In the genomic region with DNA sequence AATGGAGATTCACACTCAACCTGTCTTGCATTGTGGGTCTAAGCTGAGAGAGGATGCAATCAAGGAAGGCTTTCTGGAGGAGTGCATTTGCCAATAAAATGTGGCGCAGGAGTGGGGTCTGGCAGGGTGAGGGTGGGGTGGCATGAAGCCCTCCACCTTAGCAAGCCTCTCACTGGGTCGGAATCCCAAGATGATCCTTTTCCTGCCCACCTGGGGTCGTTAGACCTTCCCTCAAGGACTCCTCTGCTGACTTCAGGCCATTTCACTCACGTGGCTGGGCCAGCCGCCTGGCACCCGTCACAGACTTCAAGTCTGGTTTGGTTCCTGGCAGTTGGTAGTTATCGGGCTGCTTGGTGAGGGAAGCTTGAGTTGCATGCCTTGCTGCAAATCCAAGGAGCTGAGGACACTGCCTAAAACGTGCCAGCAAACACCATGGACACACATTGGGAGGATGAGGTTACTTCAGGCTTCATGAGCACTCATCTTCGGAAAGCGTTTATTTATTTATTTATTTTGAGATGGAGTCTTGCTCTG, we compare ENCODE assay signal across 14 cellular contexts. TPM values are rescaled to one million over a fixed set of nuclear protein-coding genes. Genes with fewer than 3 reads are reported as not detected.
DNase-seq lines count a peak whose midpoint lies in the region; ATAC-seq and TF ChIP-seq lines count a peak whose summit lies in the region.
"Had no signal": no experiment of that assay in that cellular context is flagged by ENCODE, and none has a peak within 500 bp of the region (broad histone marks: within the 10 kb centered on the region; RNA-seq: fewer than 3 reads in every experiment).

No MANE protein-coding gene starts in this region.

- no peak for TF ChIP-seq CTCF in SK-N-SH (IDR thresholded peaks at IDR 0.05)
- no peak for TF ChIP-seq CTCF in nephron (IDR thresholded peaks at IDR 0.05; ENCODE audit: unreplicated experiment in 3 of 3)
- no peak for TF ChIP-seq CTCF in ascending aorta (IDR thresholded peaks at IDR 0.05)
- TF ChIP-seq CTCF in MM.1S (IDR thresholded peaks at IDR 0.05; ENCODE audit: low read length), result no peak

- ATAC-seq in SK-N-SH treated with all-trans-retinoic acid at 6 μM for 48 hours, result no peak
- no peak for ATAC-seq in activated CD8-positive, alpha-beta T cell treated with anti-CD3 and anti-CD28 coated beads, Interleukin-2, amount 10 ng/mL, durations not matched to agents 7 days and 5 days

- H4K20me1 ChIP-seq in SK-N-SH (ENCODE audit: insufficient read depth), result 0 out of 2 replicates have a peak, but pooled peaks cover 3% of the 10 kb centered on the region
- H4K20me1 ChIP-seq in GM23248 (ENCODE audit: insufficient read depth), result peaks cover 13% of the 10 kb centered on the region; the same call in 1 of the 2 replicates
- H4K20me1 ChIP-seq in MM.1S (ENCODE audit: insufficient read depth, low read length), result peaks cover 14% of the 10 kb centered on the region; the same call in 1 of the 2 replicates

- peaks cover 14 to 22% of the 10 kb centered on the region in 2 experiments for H3K36me3 ChIP-seq in SK-N-SH (replicated peaks in 1 of 2; ENCODE audit: control insufficient read depth in 1 of 2, insufficient read depth in 2 of 2, low read length in 1 of 2)
- peaks cover 38% of the 10 kb centered on the region for H3K36me3 ChIP-seq in GM23248 (ENCODE audit: low read depth)
- H3K36me3 ChIP-seq in ascending aorta, result peaks cover 22 to 43% of the 10 kb centered on the region in 2 donors
- H3K36me3 ChIP-seq in MM.1S (replicated peaks; ENCODE audit: insufficient read depth, low read length), result peaks cover 19% of the 10 kb centered on the region; the same call in 1 of the 2 replicates

- no peaks in the 10 kb centered on the region for H3K27me3 Mint-ChIP-seq in activated CD8-positive, alpha-beta T cell treated with anti-CD3 and anti-CD28 coated beads, Interleukin-2, amount 10 ng/mL, durations not matched to agents 7 days and 5 days (ENCODE audit: low read depth)
- peaks cover 8% of the 10 kb centered on the region for H3K27me3 Mint-ChIP-seq in nephron (ENCODE audit: low read depth)
- H3K27me3 Mint-ChIP-seq: naive B cell had no signal

- H3K27ac ChIP-seq in SK-N-SH (ENCODE audit: low read depth in 2 of 2, low read length in 1 of 2), result no peak overlapping the region
- no peak overlapping the region for H3K27ac ChIP-seq in GM23248
- no peak overlapping the region for H3K27ac ChIP-seq in ascending aorta
- H3K27ac ChIP-seq in MM.1S (ENCODE audit: low read length), result no peak overlapping the region
- H3K27ac ChIP-seq: 22Rv1, breast epithelium, WERI-Rb-1 had no signal

- H3K4me1 ChIP-seq in SK-N-SH (ENCODE audit: control insufficient read depth in 1 of 2, insufficient read depth in 2 of 2, low read depth in 1 of 2, low read length in 1 of 2) (peaks cover 10 to 11% of the 10 kb centered on the region in 2 experiments; a peak in 2 of 4 replicates), GM23248 (ENCODE audit: insufficient read depth) (peaks cover 12% of the 10 kb centered on the region; the same call in 1 of the 2 replicates), ascending aorta (peaks cover 8 to 14% of the 10 kb centered on the region in 2 donors), MM.1S (ENCODE audit: low read length) (peaks cover 19% of the 10 kb centered on the region; the same call in 1 of the 2 replicates)

- intact Hi-C loops in ascending aorta (cut with DNase I), result no loop called here

- no peak overlapping the region for H2AFZ ChIP-seq in SK-N-SH (ENCODE audit: low read depth)
- H2AFZ ChIP-seq in GM23248, result no peak overlapping the region
- H2AFZ ChIP-seq in MM.1S (ENCODE audit: low read length), result no peak overlapping the region

- H3K27ac Mint-ChIP-seq in activated CD8-positive, alpha-beta T cell treated with anti-CD3 and anti-CD28 coated beads, Interleukin-2, amount 10 ng/mL, durations not matched to agents 7 days and 5 days, result peak overlapping the region; percentile 81
- H3K27ac Mint-ChIP-seq in nephron, result peak overlapping the region in 2 of 3 experiments; percentile 78 to 94

- H3K4me1 Mint-ChIP-seq in activated CD8-positive, alpha-beta T cell treated with anti-CD3 and anti-CD28 coated beads, Interleukin-2, amount 10 ng/mL, durations not matched to agents 7 days and 5 days (ENCODE audit: low read depth), result peaks cover 66% of the 10 kb centered on the region
- H3K4me1 Mint-ChIP-seq in nephron, result peaks cover 29% of the 10 kb centered on the region

- TF ChIP-seq EP300 in SK-N-SH (IDR thresholded peaks at IDR 0.05; ENCODE audit: borderline replicate concordance in 1 of 2, low read depth in 1 of 2, low read length in 1 of 2), result no peak

- peaks cover 32% of the 10 kb centered on the region; the same call in 1 of the 2 replicates for H3K79me2 ChIP-seq in SK-N-SH (ENCODE audit: insufficient read depth)
- H3K79me2 ChIP-seq in GM23248 (ENCODE audit: insufficient read depth), result peaks cover 74% of the 10 kb centered on the region
- H3K79me2 ChIP-seq in MM.1S (ENCODE audit: low read length), result peaks cover 73% of the 10 kb centered on the region

- H3K9ac ChIP-seq in SK-N-SH (no peak overlapping the region), GM23248 (no peak overlapping the region), MM.1S (ENCODE audit: low read length) (no peak overlapping the region)

- no peak for DNase-seq in SK-N-SH
- no peak for DNase-seq in GM23248
- no peak for DNase-seq in activated CD8-positive, alpha-beta T cell treated with anti-CD3 and anti-CD28 coated beads, Interleukin-2, amount 10 ng/mL, durations not matched to agents 7 days and 5 days
- DNase-seq in ascending aorta (ENCODE audit: low spot score in 2 of 2), result no peak
- DNase-seq in MM.1S, result no peak
- no peak for DNase-seq in effector CD8-positive, alpha-beta T cell (lab: John Stamatoyannopoulos, UW)
- DNase-seq: COR-L47; naive B cell; stimulated activated CD4-positive, alpha-beta T cell treated with anti-CD3 and anti-CD28 coated beads, Interleukin-2, amount 100 ng/mL, for 48 hours; WERI-Rb-1 had no signal

- H3K4me3 Mint-ChIP-seq in activated CD8-positive, alpha-beta T cell treated with anti-CD3 and anti-CD28 coated beads, Interleukin-2, amount 10 ng/mL, durations not matched to agents 7 days and 5 days, result peak overlapping the region; percentile 91
- H3K4me3 Mint-ChIP-seq in nephron, result peak overlapping the region; percentile 90 to 98 (median 96)

- H3K36me3 Mint-ChIP-seq in activated CD8-positive, alpha-beta T cell treated with anti-CD3 and anti-CD28 coated beads, Interleukin-2, amount 10 ng/mL, durations not matched to agents 7 days and 5 days (ENCODE audit: low read depth), result peaks cover 66% of the 10 kb centered on the region
- H3K36me3 Mint-ChIP-seq in nephron (ENCODE audit: low read depth), result peaks cover 40% of the 10 kb centered on the region

- CTCF ChIA-PET in SK-N-SH (lab: Yijun Ruan, JAX), result interaction anchor here (1.3 kb wide), 1 partner anchor 9 kb away, joined by 4 read pairs; no protein-coding TSS in a partner anchor
- CTCF ChIA-PET in activated CD8-positive, alpha-beta T cell treated with anti-CD3 and anti-CD28 coated beads, Interleukin-2, amount 10 ng/mL, durations not matched to agents 7 days and 5 days (lab: Charles Lee), result interaction anchor here (0.6 kb wide), 2 partner anchors 21 to 31 kb away, joined by 3 read pairs; no protein-coding TSS in a partner anchor

- H3K9me2 ChIP-seq in SK-N-SH, result no peaks in the 10 kb centered on the region
- H3K9me2 ChIP-seq in GM23248 (ENCODE audit: insufficient read depth), result no peaks in the 10 kb centered on the region
- no peaks in the 10 kb centered on the region for H3K9me2 ChIP-seq in MM.1S (replicated peaks; ENCODE audit: insufficient read depth, low read length)

- peak overlapping the region in 1 of 2 experiments; percentile 98; a peak in 1 of 4 replicates for H3K4me3 ChIP-seq in SK-N-SH (ENCODE audit: low read depth in 2 of 2, low read length in 1 of 2)
- H3K4me3 ChIP-seq in GM23248, result no peak overlapping the region
- no peak overlapping the region for H3K4me3 ChIP-seq in ascending aorta
- H3K4me3 ChIP-seq in MM.1S (ENCODE audit: low read length), result no peak overlapping the region

- H3K9me3 Mint-ChIP-seq in activated CD8-positive, alpha-beta T cell treated with anti-CD3 and anti-CD28 coated beads, Interleukin-2, amount 10 ng/mL, durations not matched to agents 7 days and 5 days (ENCODE audit: insufficient read depth), result no peaks in the 10 kb centered on the region
- H3K9me3 Mint-ChIP-seq in nephron, result no peaks in the 10 kb centered on the region
- H3K9me3 Mint-ChIP-seq: naive B cell had no signal

- H3K9me3 ChIP-seq in SK-N-SH (no peaks in the 10 kb centered on the region), GM23248 (ENCODE audit: low read depth) (no peaks in the 10 kb centered on the region), ascending aorta (no peaks in the 10 kb centered on the region), MM.1S (replicated peaks; ENCODE audit: insufficient read depth, low read length) (no peaks in the 10 kb centered on the region)
- H3K9me3 ChIP-seq: breast epithelium had no signal

- POLR2A ChIA-PET in SK-N-SH (lab: Yijun Ruan, JAX), result interaction anchor here (1.1 kb wide), 1 partner anchor 8 kb away, joined by 4 read pairs; no protein-coding TSS in a partner anchor
- POLR2A ChIA-PET in activated CD8-positive, alpha-beta T cell treated with anti-CD3 and anti-CD28 coated beads, Interleukin-2, amount 10 ng/mL, durations not matched to agents 7 days and 5 days (lab: Charles Lee), result interaction anchor here (2.1 kb wide), 1 partner anchor 19 kb away, joined by 7 read pairs; no protein-coding TSS in a partner anchor

- no peak for TF ChIP-seq RAD21 in SK-N-SH (IDR thresholded peaks at IDR 0.05; ENCODE audit: low read length)

- in situ Hi-C loops in GM23248 (cut with MboI), result no loop called here

- H3K4me2 ChIP-seq in SK-N-SH, result peak overlapping the region; percentile 98; the same call in 1 of the 2 replicates
- peak overlapping the region; percentile 77 for H3K4me2 ChIP-seq in GM23248 (ENCODE audit: unreplicated experiment)
- H3K4me2 ChIP-seq in MM.1S (ENCODE audit: low read depth, low read length), result no peak overlapping the region; the same call in 1 of the 2 replicates

- 94% methylated on average over 10 of the region's 10 CpGs for WGBS in SK-N-SH (ENCODE audit: low lambda C conversion rate)
- 91 to 94% methylated on average over 10 of the region's 10 CpGs for WGBS in GM23248 (ENCODE audit: low coverage in 1 of 2, low lambda C conversion rate in 2 of 2, missing lambda C conversion rate in 2 of 2), 2 experiments

- no peaks in the 10 kb centered on the region for H3K27me3 ChIP-seq in SK-N-SH (ENCODE audit: insufficient read depth)
- no peaks in the 10 kb centered on the region for H3K27me3 ChIP-seq in GM23248 (replicated peaks; ENCODE audit: insufficient read depth)
- H3K27me3 ChIP-seq in ascending aorta, result no peaks in the 10 kb centered on the region
- no peaks in the 10 kb centered on the region for H3K27me3 ChIP-seq in MM.1S (replicated peaks; ENCODE audit: insufficient read depth, low read length)
- H3K27me3 ChIP-seq: breast epithelium had no signal

- H3F3A ChIP-seq in SK-N-SH (replicated peaks; ENCODE audit: insufficient read depth) (no peaks in the 10 kb centered on the region), GM23248 (ENCODE audit: insufficient read depth) (no peaks in the 10 kb centered on the region), MM.1S (ENCODE audit: insufficient read depth, low read length) (peaks cover 11% of the 10 kb centered on the region; the same call in 1 of the 2 replicates)

RNA-seq across cellular contexts. Expression of gene GPI, which starts 2.5 kb away (rescaled TPM):
- 82.7 and 144 TPM in 2 replicates for polyA plus RNA-seq in SK-N-SH (2012; rRNA removed)
- 71.6 and 88.3 TPM in 2 replicates for polyA plus RNA-seq in SK-N-SH (2012; cell fraction: cytosol; rRNA removed)
- 120 and 170 TPM in 2 replicates for polyA plus RNA-seq in SK-N-SH (2012; cell fraction: nucleus; rRNA removed)
- total RNA-seq in GM23248 (2014; rRNA removed; shearing (Covaris generic)), result 196 and 226 TPM in 2 replicates
- 299 and 315 TPM in 2 replicates for polyA plus RNA-seq in GM23248 (2016; fragmentation: Nextera tagmentation; extraction: Ambion mirVana)
- total RNA-seq in activated CD8-positive, alpha-beta T cell treated with anti-CD3 and anti-CD28 coated beads, Interleukin-2, amount 10 ng/mL, durations not matched to agents 7 days and 5 days, result 100 to 1,000 TPM; 661 to 697 TPM
- 337 TPM for total RNA-seq in ascending aorta

RNA-seq across cellular contexts. Expression of gene PDCD2L, which starts 36.7 kb away (rescaled TPM):
- polyA plus RNA-seq in SK-N-SH (2012; rRNA removed) (20.8 and 22.3 TPM in 2 replicates), GM23248 (2016; fragmentation: Nextera tagmentation; extraction: Ambion mirVana) (5.4 and 7.4 TPM in 2 replicates)
- polyA plus RNA-seq in SK-N-SH (2012; cell fraction: cytosol; rRNA removed), result 18.5 and 21.0 TPM in 2 replicates
- 10.4 and 11.8 TPM in 2 replicates for polyA plus RNA-seq in SK-N-SH (2012; cell fraction: nucleus; rRNA removed)
- total RNA-seq in GM23248 (2014; rRNA removed; shearing (Covaris generic)), result 7.1 and 13.4 TPM in 2 replicates
- 10 to 100 TPM; 12.9 to 13.3 TPM for total RNA-seq in activated CD8-positive, alpha-beta T cell treated with anti-CD3 and anti-CD28 coated beads, Interleukin-2, amount 10 ng/mL, durations not matched to agents 7 days and 5 days
- 30.0 TPM for total RNA-seq in ascending aorta
